In genomic region chr12:121036810-121037326, GRCh38 we compare ENCODE assay signal across 10 cellular contexts. TPM values are rescaled to one million over a fixed set of nuclear protein-coding genes. Genes with fewer than 3 reads are reported as not detected.
DNase-seq lines count a peak whose midpoint lies in the region; ATAC-seq, FAIRE-seq and TF ChIP-seq lines count a peak whose summit lies in the region.
"Had no signal": no experiment of that assay in that cellular context is flagged by ENCODE, and none has a peak within 500 bp of the region (broad histone marks: within the 10 kb centered on the region; RNA-seq: fewer than 3 reads in every experiment).

No MANE protein-coding gene starts in this region.

- no peak overlapping the region for H3K4me2 ChIP-seq in A549

- no peak for TF ChIP-seq POLR2A in A549 (IDR thresholded peaks at IDR 0.05; ENCODE audit: low read length)
- TF ChIP-seq POLR2A in H54 (IDR thresholded peaks at IDR 0.05; ENCODE audit: low read depth, low read length): no peak

- POLR2A ChIA-PET in A549 (lab: Yijun Ruan, JAX): interaction anchor here (0.7 kb wide), 1 partner anchor 436 kb away, joined by 3 read pairs; no protein-coding TSS in a partner anchor

- peak; percentile 6 to 37; a peak in 1 of 6 replicates for ATAC-seq in A549
- peak; percentile 41 for ATAC-seq in foreskin keratinocyte
- no peak for ATAC-seq in GM18867 (IDR thresholded peaks at IDR 0.05; ENCODE audit: unreplicated experiment)

- peaks cover 72% of the 10 kb centered on the region for H3K4me1 Mint-ChIP-seq in activated T-cell treated with anti-CD3 and anti-CD28 coated beads, Interleukin-2, amount 50 U/mL, for 24 hours (ENCODE audit: low read depth)

- peak overlapping the region; percentile 83 for H3K4me3 Mint-ChIP-seq in activated T-cell treated with anti-CD3 and anti-CD28 coated beads, Interleukin-2, amount 50 U/mL, for 24 hours
- H3K4me3 Mint-ChIP-seq: brain had no signal

- H3K27me3 Mint-ChIP-seq in activated T-cell treated with anti-CD3 and anti-CD28 coated beads, Interleukin-2, amount 50 U/mL, for 24 hours: no peaks in the 10 kb centered on the region

- no peak for TF ChIP-seq RAD21 in A549 (conservative IDR thresholded peaks at IDR 0.05 in 1 of 2, IDR thresholded peaks at IDR 0.05 in 1 of 2)

- 44% methylated on average over 6 of the region's 6 CpGs for WGBS in A549 (ENCODE audit: missing lambda C conversion rate)

- CTCF ChIA-PET in A549 (lab: Yijun Ruan, JAX): interaction anchor here (1.0 to 1.2 kb wide), 2 partner anchors 31 to 74 kb away, joined by 3 to 4 read pairs; no protein-coding TSS in a partner anchor

- H3K9me3 ChIP-seq in A549: no peaks in the 10 kb centered on the region

- H3K27ac ChIP-seq in A549 (no peak overlapping the region; a peak in 1 of 6 replicates), foreskin keratinocyte (no peak overlapping the region)

- H3K27me3 ChIP-seq in foreskin keratinocyte: no peaks in the 10 kb centered on the region

- H3K4me1 ChIP-seq in A549: peaks cover 22% of the 10 kb centered on the region
- H3K4me1 ChIP-seq in foreskin keratinocyte: peaks cover 24% of the 10 kb centered on the region

- H3K9me3 Mint-ChIP-seq in activated T-cell treated with anti-CD3 and anti-CD28 coated beads, Interleukin-2, amount 50 U/mL, for 24 hours: no peaks in the 10 kb centered on the region

- peaks cover 9% of the 10 kb centered on the region for H3K36me3 Mint-ChIP-seq in activated T-cell treated with anti-CD3 and anti-CD28 coated beads, Interleukin-2, amount 50 U/mL, for 24 hours (ENCODE audit: low read depth)
- H3K36me3 Mint-ChIP-seq: brain had no signal

- no peak for TF ChIP-seq EP300 in A549 (IDR thresholded peaks at IDR 0.05)

- TF ChIP-seq CTCF in A549 (IDR thresholded peaks at IDR 0.05) (no peak), foreskin keratinocyte (conservative IDR thresholded peaks at IDR 0.05) (no peak)

- H3K4me3 ChIP-seq in A549: no peak overlapping the region

- DNase-seq in A549 (ENCODE audit: low read depth in 1 of 2, low spot score in 1 of 2) (peak in 1 of 2 experiments; percentile 41), H54 (ENCODE audit: insufficient read length, low spot score) (peak; percentile 68), foreskin keratinocyte (peak; percentile 66 to 82), NCI-H82 treated with DMSO at 0.1 percent for 48 hours (lab: John Stamatoyannopoulos, UW; ENCODE audit: unreplicated experiment) (no peak), DMS 273 (lab: John Stamatoyannopoulos, UW; ENCODE audit: unreplicated experiment) (no peak), NCI-H1048 (lab: John Stamatoyannopoulos, UW) (no peak)
- peak; percentile 57 for DNase-seq in activated T-cell treated with anti-CD3 and anti-CD28 coated beads, Interleukin-2, amount 50 U/mL, for 24 hours

- H3K27ac Mint-ChIP-seq in activated T-cell treated with anti-CD3 and anti-CD28 coated beads, Interleukin-2, amount 50 U/mL, for 24 hours: peak overlapping the region; percentile 93
- H3K27ac Mint-ChIP-seq: brain had no signal

- FAIRE-seq in A549 (lab: Jason Lieb, UNC): no peak
- FAIRE-seq in H54 (lab: Jason Lieb, UNC): peak; percentile 15
- FAIRE-seq: islet of Langerhans had no signal

TF ChIP-seq in A549, 52 proteins besides CTCF, POLR2A, EP300 and RAD21:
- TF ChIP-seq ZNF302 (CRISPR knock-in tag; IDR thresholded peaks at IDR 0.05): no peak
- TF ChIP-seq HES2 (IDR thresholded peaks at IDR 0.05): no peak
- no peak for TF ChIP-seq FOSL2 (IDR thresholded peaks at IDR 0.05)
- peak; percentile 52 for TF ChIP-seq FOSL2 (CRISPR knock-in tag; IDR thresholded peaks at IDR 0.05)
- no peak for TF ChIP-seq CBX2 (IDR thresholded peaks at IDR 0.05; ENCODE audit: borderline replicate concordance, low read depth)
- TF ChIP-seq, protein P1, sequence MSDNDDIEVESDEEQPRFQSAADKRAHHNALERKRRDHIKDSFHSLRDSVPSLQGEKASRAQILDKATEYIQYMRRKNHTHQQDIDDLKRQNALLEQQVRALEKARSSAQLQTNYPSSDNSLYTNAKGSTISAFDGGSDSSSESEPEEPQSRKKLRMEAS (IDR thresholded peaks at IDR 0.05): no peak

RNA-seq across cellular contexts. Expression of gene OASL, which starts 2.2 kb away (rescaled TPM):
- 0.61 and 0.81 TPM in 2 replicates for polyA plus RNA-seq in A549 (2011; rRNA removed)
- polyA plus RNA-seq in A549 (2012; cell fraction: cytosol; rRNA removed): 0.21 and 0.26 TPM in 2 replicates
- polyA plus RNA-seq in A549 (2012; cell fraction: nucleus; rRNA removed): 0.25 and 0.31 TPM in 2 replicates
- 0.64 to 0.94 TPM (median 0.90 TPM) in 3 replicates for polyA plus RNA-seq in A549 (2017; fragmentation: RNase III; extraction: RNeasy Plus Mini Kit Qiagen cat#74134 plus additional on column Dnase treatment)
- 0.39 and 0.41 TPM in 2 replicates for polyA minus RNA-seq in A549 (2011; rRNA and poly(A)+ RNA removed)
- 3.7 and 5.5 TPM in 2 replicates for total RNA-seq in foreskin keratinocyte
- 4.7 and 7.1 TPM in 2 replicates for polyA plus RNA-seq in foreskin keratinocyte

RNA-seq across cellular contexts. Expression of gene C12orf43, which starts 20.6 kb away (rescaled TPM):
- polyA plus RNA-seq in A549 (2011; rRNA removed) (19.2 and 20.5 TPM in 2 replicates), A549 (2017; fragmentation: RNase III; extraction: RNeasy Plus Mini Kit Qiagen cat#74134 plus additional on column Dnase treatment) (17.3 to 21.2 TPM (median 20.0 TPM) in 3 replicates), foreskin keratinocyte (16.4 and 20.2 TPM in 2 replicates)
- polyA plus RNA-seq in A549 (2012; cell fraction: cytosol; rRNA removed): 25.2 and 28.8 TPM in 2 replicates
- polyA plus RNA-seq in A549 (2012; cell fraction: nucleus; rRNA removed): 12.6 and 15.0 TPM in 2 replicates
- polyA minus RNA-seq in A549 (2011; rRNA and poly(A)+ RNA removed): 9.1 and 15.2 TPM in 2 replicates
- total RNA-seq in foreskin keratinocyte: 21.3 TPM in 2 replicates

RNA-seq across cellular contexts. Expression of gene HNF1A, which starts 58.5 kb away (rescaled TPM):
- polyA plus RNA-seq in A549 (2011; rRNA removed) (2.6 and 4.0 TPM in 2 replicates), A549 (2017; fragmentation: RNase III; extraction: RNeasy Plus Mini Kit Qiagen cat#74134 plus additional on column Dnase treatment) (5.7 to 7.3 TPM (median 6.8 TPM) in 3 replicates), foreskin keratinocyte (not detected in 2 replicates)
- 4.3 and 6.9 TPM in 2 replicates for polyA plus RNA-seq in A549 (2012; cell fraction: cytosol; rRNA removed)
- 12.5 and 15.9 TPM in 2 replicates for polyA plus RNA-seq in A549 (2012; cell fraction: nucleus; rRNA removed)
- 5.2 TPM in 2 replicates for polyA minus RNA-seq in A549 (2011; rRNA and poly(A)+ RNA removed)
- total RNA-seq in foreskin keratinocyte: not detected in 2 replicates

Comparison
In these comparisons a context has a peak if more than half of its experiments do, and no peak if none do; other contexts are left out.
1. DNase-seq: peak in H54 (single experiment), activated T-cell treated with anti-CD3 and anti-CD28 coated beads, Interleukin-2, amount 50 U/mL, for 24 hours (single experiment) and foreskin keratinocyte (2 of 2); none in NCI-H82 treated with DMSO at 0.1 percent for 48 hours (single experiment), DMS 273 (single experiment) and NCI-H1048 (single experiment).